In the genomic region with DNA sequence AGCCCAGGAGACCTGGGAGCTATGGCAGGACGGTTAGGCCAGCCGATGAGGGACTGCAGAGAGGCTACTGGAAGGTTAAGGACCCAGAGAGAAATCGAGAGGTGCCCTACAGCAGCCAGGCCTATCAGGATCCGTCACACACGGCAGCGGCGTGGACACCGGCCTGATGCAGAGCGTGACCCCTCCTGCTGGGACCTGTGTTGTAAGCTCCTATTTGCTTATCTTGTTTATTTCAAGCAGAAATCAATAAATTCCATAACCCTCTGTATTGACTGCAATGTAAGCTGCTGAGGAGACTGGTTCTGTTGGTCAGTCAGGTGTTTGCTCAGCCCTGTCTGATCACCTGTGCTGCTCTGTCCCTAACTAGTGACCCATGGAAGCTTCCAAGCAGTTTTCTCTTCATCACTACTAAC, we compare ENCODE assay signal across 1 cellular context.
TF ChIP-seq lines count a peak whose summit lies in the region.

No MANE protein-coding gene starts in this region.

TF ChIP-seq in HepG2, 621 proteins besides CTCF, POLR2A, EP300 and RAD21 (continued from another document and continues in another):
- TF ChIP-seq AHR (CRISPR knock-in tag; IDR thresholded peaks at IDR 0.05) (no peak), HOXA5 (CRISPR knock-in tag; IDR thresholded peaks at IDR 0.05) (no peak), ZNF350 (CRISPR knock-in tag; IDR thresholded peaks at IDR 0.05; ENCODE audit: borderline replicate concordance, low read depth) (peak; percentile 92), MXI1 (IDR thresholded peaks at IDR 0.05; ENCODE audit: borderline replicate concordance, low read depth, low read length) (peak; percentile 24; the same call in 1 of the 3 replicates), ASH2L (IDR thresholded peaks at IDR 0.05; ENCODE audit: insufficient read length, low read depth, low read length) (no peak), PHF5A (CRISPR knock-in tag; IDR thresholded peaks at IDR 0.05; ENCODE audit: low read depth, unreplicated experiment) (peak; percentile 61), GABPA (IDR thresholded peaks at IDR 0.05; ENCODE audit: low read depth, low read length) (no peak), GABPA (CRISPR knock-in tag; IDR thresholded peaks at IDR 0.05; ENCODE audit: low read depth) (peak; percentile 10; the same call in 1 of the 2 replicates), ZNF282 (IDR thresholded peaks at IDR 0.05; ENCODE audit: partially characterized antibody) (no peak), FOXA1 (IDR thresholded peaks at IDR 0.05) (peak; percentile 84), FOXA1 (CRISPR knock-in tag; IDR thresholded peaks at IDR 0.05) (peak; percentile 65), ZSCAN25 (CRISPR knock-in tag; IDR thresholded peaks at IDR 0.05) (peak; percentile 79), GPN1 (CRISPR knock-in tag; IDR thresholded peaks at IDR 0.05; ENCODE audit: borderline replicate concordance) (no peak), MIER3 (CRISPR knock-in tag; IDR thresholded peaks at IDR 0.05; ENCODE audit: borderline replicate concordance) (peak; percentile 36; the same call in 1 of the 2 replicates), HIC2 (CRISPR knock-in tag; IDR thresholded peaks at IDR 0.05; ENCODE audit: low read depth) (no peak), CBX2 (IDR thresholded peaks at IDR 0.05; ENCODE audit: low read depth, low read length) (no peak), CBX2 (CRISPR knock-in tag; IDR thresholded peaks at IDR 0.05; ENCODE audit: low read depth) (no peak), HNRNPLL (IDR thresholded peaks at IDR 0.05; ENCODE audit: low read depth, low read length, poor library complexity, severe bottlenecking) (no peak), NR2F6 (IDR thresholded peaks at IDR 0.05) (peak; percentile 84), NR2F6 (CRISPR knock-in tag; IDR thresholded peaks at IDR 0.05) (peak; percentile 63), PBX3 (CRISPR knock-in tag; IDR thresholded peaks at IDR 0.05; ENCODE audit: borderline replicate concordance) (no peak), ELF1 (CRISPR knock-in tag; IDR thresholded peaks at IDR 0.05) (0 out of 2 replicates have a peak, but pooled peaks have one; percentile 21), ARID4A (CRISPR knock-in tag; IDR thresholded peaks at IDR 0.05; ENCODE audit: borderline replicate concordance) (peak; percentile 82; the same call in 1 of the 2 replicates), GATAD1 (CRISPR knock-in tag; IDR thresholded peaks at IDR 0.05) (peak; percentile 15; the same call in 1 of the 2 replicates), GATAD2A (CRISPR knock-in tag; IDR thresholded peaks at IDR 0.05) (peak; percentile 98), RARG (CRISPR knock-in tag; IDR thresholded peaks at IDR 0.05; ENCODE audit: low read depth) (no peak), HHEX (CRISPR knock-in tag; IDR thresholded peaks at IDR 0.05) (peak; percentile 69; the same call in 1 of the 2 replicates), ZNF512 (CRISPR knock-in tag; IDR thresholded peaks at IDR 0.05) (no peak), ZBTB20 (CRISPR knock-in tag; IDR thresholded peaks at IDR 0.05; ENCODE audit: borderline replicate concordance, low read depth) (peak; percentile 82; the same call in 1 of the 2 replicates), NFKBIZ (CRISPR knock-in tag; IDR thresholded peaks at IDR 0.05) (no peak)
- TF ChIP-seq, protein P1, sequence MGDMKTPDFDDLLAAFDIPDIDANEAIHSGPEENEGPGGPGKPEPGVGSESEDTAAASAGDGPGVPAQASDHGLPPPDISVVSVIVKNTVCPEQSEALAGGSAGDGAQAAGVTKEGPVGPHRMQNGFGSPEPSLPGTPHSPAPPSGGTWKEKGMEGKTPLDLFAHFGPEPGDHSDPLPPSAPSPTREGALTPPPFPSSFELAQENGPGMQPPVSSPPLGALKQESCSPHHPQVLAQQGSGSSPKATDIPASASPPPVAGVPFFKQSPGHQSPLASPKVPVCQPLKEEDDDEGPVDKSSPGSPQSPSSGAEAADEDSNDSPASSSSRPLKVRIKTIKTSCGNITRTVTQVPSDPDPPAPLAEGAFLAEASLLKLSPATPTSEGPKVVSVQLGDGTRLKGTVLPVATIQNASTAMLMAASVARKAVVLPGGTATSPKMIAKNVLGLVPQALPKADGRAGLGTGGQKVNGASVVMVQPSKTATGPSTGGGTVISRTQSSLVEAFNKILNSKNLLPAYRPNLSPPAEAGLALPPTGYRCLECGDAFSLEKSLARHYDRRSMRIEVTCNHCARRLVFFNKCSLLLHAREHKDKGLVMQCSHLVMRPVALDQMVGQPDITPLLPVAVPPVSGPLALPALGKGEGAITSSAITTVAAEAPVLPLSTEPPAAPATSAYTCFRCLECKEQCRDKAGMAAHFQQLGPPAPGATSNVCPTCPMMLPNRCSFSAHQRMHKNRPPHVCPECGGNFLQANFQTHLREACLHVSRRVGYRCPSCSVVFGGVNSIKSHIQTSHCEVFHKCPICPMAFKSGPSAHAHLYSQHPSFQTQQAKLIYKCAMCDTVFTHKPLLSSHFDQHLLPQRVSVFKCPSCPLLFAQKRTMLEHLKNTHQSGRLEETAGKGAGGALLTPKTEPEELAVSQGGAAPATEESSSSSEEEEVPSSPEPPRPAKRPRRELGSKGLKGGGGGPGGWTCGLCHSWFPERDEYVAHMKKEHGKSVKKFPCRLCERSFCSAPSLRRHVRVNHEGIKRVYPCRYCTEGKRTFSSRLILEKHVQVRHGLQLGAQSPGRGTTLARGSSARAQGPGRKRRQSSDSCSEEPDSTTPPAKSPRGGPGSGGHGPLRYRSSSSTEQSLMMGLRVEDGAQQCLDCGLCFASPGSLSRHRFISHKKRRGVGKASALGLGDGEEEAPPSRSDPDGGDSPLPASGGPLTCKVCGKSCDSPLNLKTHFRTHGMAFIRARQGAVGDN (CRISPR knock-in tag; IDR thresholded peaks at IDR 0.05), result peak; percentile 88
- TF ChIP-seq, protein P2, sequence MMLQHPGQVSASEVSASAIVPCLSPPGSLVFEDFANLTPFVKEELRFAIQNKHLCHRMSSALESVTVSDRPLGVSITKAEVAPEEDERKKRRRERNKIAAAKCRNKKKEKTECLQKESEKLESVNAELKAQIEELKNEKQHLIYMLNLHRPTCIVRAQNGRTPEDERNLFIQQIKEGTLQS (CRISPR knock-in tag; IDR thresholded peaks at IDR 0.05), result no peak
- TF ChIP-seq, protein P3, sequence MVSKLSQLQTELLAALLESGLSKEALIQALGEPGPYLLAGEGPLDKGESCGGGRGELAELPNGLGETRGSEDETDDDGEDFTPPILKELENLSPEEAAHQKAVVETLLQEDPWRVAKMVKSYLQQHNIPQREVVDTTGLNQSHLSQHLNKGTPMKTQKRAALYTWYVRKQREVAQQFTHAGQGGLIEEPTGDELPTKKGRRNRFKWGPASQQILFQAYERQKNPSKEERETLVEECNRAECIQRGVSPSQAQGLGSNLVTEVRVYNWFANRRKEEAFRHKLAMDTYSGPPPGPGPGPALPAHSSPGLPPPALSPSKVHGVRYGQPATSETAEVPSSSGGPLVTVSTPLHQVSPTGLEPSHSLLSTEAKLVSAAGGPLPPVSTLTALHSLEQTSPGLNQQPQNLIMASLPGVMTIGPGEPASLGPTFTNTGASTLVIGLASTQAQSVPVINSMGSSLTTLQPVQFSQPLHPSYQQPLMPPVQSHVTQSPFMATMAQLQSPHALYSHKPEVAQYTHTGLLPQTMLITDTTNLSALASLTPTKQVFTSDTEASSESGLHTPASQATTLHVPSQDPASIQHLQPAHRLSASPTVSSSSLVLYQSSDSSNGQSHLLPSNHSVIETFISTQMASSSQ (IDR thresholded peaks at IDR 0.05; ENCODE audit: low read depth), result peak; percentile 52; the same call in 1 of the 2 replicates
- TF ChIP-seq, protein P3 (CRISPR knock-in tag; IDR thresholded peaks at IDR 0.05; ENCODE audit: borderline replicate concordance), result no peak
- TF ChIP-seq, protein P4, sequence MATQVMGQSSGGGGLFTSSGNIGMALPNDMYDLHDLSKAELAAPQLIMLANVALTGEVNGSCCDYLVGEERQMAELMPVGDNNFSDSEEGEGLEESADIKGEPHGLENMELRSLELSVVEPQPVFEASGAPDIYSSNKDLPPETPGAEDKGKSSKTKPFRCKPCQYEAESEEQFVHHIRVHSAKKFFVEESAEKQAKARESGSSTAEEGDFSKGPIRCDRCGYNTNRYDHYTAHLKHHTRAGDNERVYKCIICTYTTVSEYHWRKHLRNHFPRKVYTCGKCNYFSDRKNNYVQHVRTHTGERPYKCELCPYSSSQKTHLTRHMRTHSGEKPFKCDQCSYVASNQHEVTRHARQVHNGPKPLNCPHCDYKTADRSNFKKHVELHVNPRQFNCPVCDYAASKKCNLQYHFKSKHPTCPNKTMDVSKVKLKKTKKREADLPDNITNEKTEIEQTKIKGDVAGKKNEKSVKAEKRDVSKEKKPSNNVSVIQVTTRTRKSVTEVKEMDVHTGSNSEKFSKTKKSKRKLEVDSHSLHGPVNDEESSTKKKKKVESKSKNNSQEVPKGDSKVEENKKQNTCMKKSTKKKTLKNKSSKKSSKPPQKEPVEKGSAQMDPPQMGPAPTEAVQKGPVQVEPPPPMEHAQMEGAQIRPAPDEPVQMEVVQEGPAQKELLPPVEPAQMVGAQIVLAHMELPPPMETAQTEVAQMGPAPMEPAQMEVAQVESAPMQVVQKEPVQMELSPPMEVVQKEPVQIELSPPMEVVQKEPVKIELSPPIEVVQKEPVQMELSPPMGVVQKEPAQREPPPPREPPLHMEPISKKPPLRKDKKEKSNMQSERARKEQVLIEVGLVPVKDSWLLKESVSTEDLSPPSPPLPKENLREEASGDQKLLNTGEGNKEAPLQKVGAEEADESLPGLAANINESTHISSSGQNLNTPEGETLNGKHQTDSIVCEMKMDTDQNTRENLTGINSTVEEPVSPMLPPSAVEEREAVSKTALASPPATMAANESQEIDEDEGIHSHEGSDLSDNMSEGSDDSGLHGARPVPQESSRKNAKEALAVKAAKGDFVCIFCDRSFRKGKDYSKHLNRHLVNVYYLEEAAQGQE (IDR thresholded peaks at IDR 0.05; ENCODE audit: borderline replicate concordance in 1 of 2, low read depth in 1 of 2, low read length in 2 of 2), result no peak; a peak in 1 of 4 replicates
